In genomic region chr14:20667957-20668356, GRCh38 we compare ENCODE assay signal across 11 cellular contexts. TPM values are rescaled to one million over a fixed set of nuclear protein-coding genes. Genes with fewer than 3 reads are reported as not detected.
DNase-seq lines count a peak whose midpoint lies in the region; ATAC-seq and TF ChIP-seq lines count a peak whose summit lies in the region.
"Had no signal": no experiment of that assay in that cellular context is flagged by ENCODE, and none has a peak within 500 bp of the region (broad histone marks: within the 10 kb centered on the region; RNA-seq: fewer than 3 reads in every experiment).

No MANE protein-coding gene starts in this region.

- no peaks in the 10 kb centered on the region for H4K20me1 ChIP-seq in OCI-LY7 (ENCODE audit: insufficient read depth, low read length)

- peak overlapping the region in 1 of 7 donors; percentile 32 for H3K4me3 Mint-ChIP-seq in CD8-positive, alpha-beta memory T cell

- no peak overlapping the region for H3K27ac ChIP-seq in CD8-positive, alpha-beta memory T cell (ENCODE audit: low read depth, low read length)
- H3K27ac ChIP-seq in OCI-LY7 (ENCODE audit: low read depth, low read length, poor library complexity, severe bottlenecking) (peak overlapping the region; percentile 10), transverse colon (no peak overlapping the region)

- H3K9me3 ChIP-seq in CD8-positive, alpha-beta memory T cell (ENCODE audit: low read length) = no peaks in the 10 kb centered on the region
- H3K9me3 ChIP-seq in OCI-LY7 (ENCODE audit: low read length) = no peaks in the 10 kb centered on the region
- H3K9me3 ChIP-seq in transverse colon = no peaks in the 10 kb centered on the region

- no peaks in the 10 kb centered on the region for H3K9me2 ChIP-seq in OCI-LY7 (ENCODE audit: insufficient read depth, low read length)

- no peak for TF ChIP-seq POLR2A in transverse colon (IDR thresholded peaks at IDR 0.05)

- peaks cover 2 to 5% of the 10 kb centered on the region in 2 donors for H3K27me3 Mint-ChIP-seq in CD8-positive, alpha-beta memory T cell

- POLR2A ChIA-PET in CD8-positive, alpha-beta memory T cell (lab: Charles Lee) = no interaction called here
- POLR2A ChIA-PET in OCI-LY7 (lab: Charles Lee) = interaction anchor here (1.1 to 2.5 kb wide), 2 partner anchors 13 to 58 kb away, joined by 3 to 9 read pairs; no protein-coding TSS in a partner anchor

- H3K27ac Mint-ChIP-seq in CD8-positive, alpha-beta memory T cell = peak overlapping the region in 5 of 8 donors; percentile 4 to 92 (median 59)

- CTCF ChIA-PET in CD8-positive, alpha-beta memory T cell (lab: Charles Lee) = interaction anchor here (0.6 to 1.5 kb wide), 3 partner anchors 9 to 15 kb away, joined by 3 to 4 read pairs (median 3); no protein-coding TSS in a partner anchor
- CTCF ChIA-PET in OCI-LY7 (lab: Charles Lee; ENCODE audit: unreplicated experiment) = interaction anchor here (1.8 kb wide), 1 partner anchor 14 kb away, joined by 9 read pairs; no protein-coding TSS in a partner anchor

- H3K79me2 ChIP-seq in OCI-LY7 (ENCODE audit: insufficient read depth, low read depth, low read length) = no peaks in the 10 kb centered on the region

- peaks cover 19% of the 10 kb centered on the region for H3K4me1 ChIP-seq in CD8-positive, alpha-beta memory T cell (ENCODE audit: insufficient read depth, low read length)
- H3K4me1 ChIP-seq in OCI-LY7 (ENCODE audit: insufficient read depth, low read length, poor library complexity, severe bottlenecking) (peaks cover 19% of the 10 kb centered on the region), transverse colon (peaks cover 0 to 12% (median 7%) of the 10 kb centered on the region in 4 donors)

- no peaks in the 10 kb centered on the region for H3K9me3 Mint-ChIP-seq in CD8-positive, alpha-beta memory T cell

- no peak overlapping the region for H3K4me3 ChIP-seq in CD8-positive, alpha-beta memory T cell (ENCODE audit: low read length)
- H3K4me3 ChIP-seq in OCI-LY7 (ENCODE audit: low read depth, low read length, poor library complexity, severe bottlenecking) = no peak overlapping the region
- no peak overlapping the region for H3K4me3 ChIP-seq in transverse colon

- no peak for TF ChIP-seq EP300 in transverse colon (IDR thresholded peaks at IDR 0.05; ENCODE audit: low read depth)

- H3K27me3 ChIP-seq in CD8-positive, alpha-beta memory T cell (ENCODE audit: insufficient read depth, low read length, poor library complexity, severe bottlenecking) = no peaks in the 10 kb centered on the region
- H3K27me3 ChIP-seq in transverse colon = peaks cover 8% of the 10 kb centered on the region

- TF ChIP-seq CTCF in OCI-LY7 (conservative IDR thresholded peaks at IDR 0.05; ENCODE audit: low read length) = no peak
- TF ChIP-seq CTCF in transverse colon (IDR thresholded peaks at IDR 0.05) = no peak

- H3K36me3 Mint-ChIP-seq in CD8-positive, alpha-beta memory T cell = no peaks in the 10 kb centered on the region

- H3K4me1 Mint-ChIP-seq in CD8-positive, alpha-beta memory T cell = peaks cover 20 to 25% (median 23%) of the 10 kb centered on the region in 3 donors

- H2AFZ ChIP-seq in OCI-LY7 (ENCODE audit: low read length) = no peak overlapping the region

- no peak for DNase-seq in CD8-positive, alpha-beta memory T cell
- peak; percentile 83 for DNase-seq in OCI-LY7 (ENCODE audit: low spot score)
- DNase-seq in posterior vena cava (ENCODE audit: low spot score) = no peak
- no peak for DNase-seq in KG1 (lab: John Stamatoyannopoulos, UW)
- no peak for DNase-seq in DMS 273 (lab: John Stamatoyannopoulos, UW; ENCODE audit: unreplicated experiment)
- no peak for DNase-seq in transverse colon
- DNase-seq: DMS53 had no signal

- H3K36me3 ChIP-seq in CD8-positive, alpha-beta memory T cell (ENCODE audit: insufficient read depth, low read length) = no peaks in the 10 kb centered on the region
- H3K36me3 ChIP-seq in OCI-LY7 (ENCODE audit: insufficient read depth, low read length) (no peaks in the 10 kb centered on the region), transverse colon (no peaks in the 10 kb centered on the region)

- peak; percentile 64 for ATAC-seq in GM19023 (IDR thresholded peaks at IDR 0.05; ENCODE audit: unreplicated experiment)
- ATAC-seq in HG02870 (IDR thresholded peaks at IDR 0.05; ENCODE audit: unreplicated experiment) = peak; percentile 78

- in situ Hi-C loops in transverse colon (cut with MboI; ENCODE audit: low pct_ligation_motif_present in 1 of 4, low pct_unique_long_range_greater_than_20kb in 1 of 4, low sequenced_read_pairs in 3 of 4) = no loop called here

- intact Hi-C loops in OCI-LY7 (cut with micrococcal nuclease; ENCODE audit: unreplicated experiment) (loop anchor here (1.0 kb wide), 2 partner anchors 15 to 55 kb away; no protein-coding TSS in a partner anchor), posterior vena cava (cut with DNase I) (no loop called here), transverse colon (cut with DNase I; ENCODE audit: low total_unique reads) (no loop called here)

- H3K4me2 ChIP-seq in OCI-LY7 (ENCODE audit: low read length) = peak overlapping the region; percentile 51

- BruUV-seq in OCI-LY7 (replicated peaks; lab: Mats Ljungman, UMichigan) = no TSS peak

- 63 to 100% methylated on average over 1 to 2 of the region's 2 CpGs for WGBS in transverse colon (ENCODE audit: low coverage in 1 of 2), 2 donors

RNA-seq across cellular contexts. Expression of gene RNASE4, which starts 16.4 kb away (rescaled TPM):
- under 1 TPM in 1 of 2 experiments, not detected in 1; 0.57 TPM for total RNA-seq in CD8-positive, alpha-beta memory T cell
- polyA plus RNA-seq in CD8-positive, alpha-beta memory T cell = 2.3 TPM
- total RNA-seq in OCI-LY7 (2014; rRNA removed; shearing (Covaris generic)) = not detected in 2 replicates
- total RNA-seq in OCI-LY7 (2022) (not detected in 2 replicates), posterior vena cava (10 to 100 TPM; 42.3 to 44.3 TPM), transverse colon (10 to 100 TPM; 24.7 to 78.9 (median 76.5) TPM)

RNA-seq across cellular contexts. Expression of gene ANG, which starts 20.6 kb away (rescaled TPM):
- total RNA-seq in CD8-positive, alpha-beta memory T cell = under 1 TPM; 0.39 to 0.58 TPM
- polyA plus RNA-seq in CD8-positive, alpha-beta memory T cell = 1.4 TPM
- not detected in 2 replicates for total RNA-seq in OCI-LY7 (2014; rRNA removed; shearing (Covaris generic))
- total RNA-seq in OCI-LY7 (2022) = not detected in 2 replicates
- 10 to 100 TPM; 11.5 to 18.0 TPM for total RNA-seq in posterior vena cava
- total RNA-seq in transverse colon = 10 to 100 TPM; 10.5 to 37.1 (median 25.7) TPM

RNA-seq across cellular contexts. Expression of gene OR6S1, which starts 26.5 kb away (rescaled TPM):
- not detected for total RNA-seq in CD8-positive, alpha-beta memory T cell
- not detected for polyA plus RNA-seq in CD8-positive, alpha-beta memory T cell
- not detected in 2 replicates for total RNA-seq in OCI-LY7 (2014; rRNA removed; shearing (Covaris generic))
- total RNA-seq in OCI-LY7 (2022) (not detected in 2 replicates), posterior vena cava (not detected), transverse colon (not detected)
- total RNA-seq: subcutaneous adipose tissue; T-helper 1 cell treated with Interleukin-12 subunit alpha and Interleukin-12 subunit beta and Interleukin-4 antibody, amounts not matched to agents 30 ng/mL and 1 ng/mL, for 36 hours had no signal

Comparison
In these comparisons a context has a peak if more than half of its experiments do, and no peak if none do; other contexts are left out.
1. RNA of gene RNASE4, which starts 16.4 kb away (total RNA-seq): 24.7 to 78.9 TPM in transverse colon and 42.3 to 44.3 TPM in posterior vena cava; 0.57 TPM in CD8-positive, alpha-beta memory T cell and not detected in OCI-LY7; every median in the first group is over 10 times any median in the second.
2. RNA of gene ANG, which starts 20.6 kb away (total RNA-seq): 10.5 to 37.1 TPM in transverse colon and 11.5 to 18.0 TPM in posterior vena cava; 0.39 to 0.58 TPM in CD8-positive, alpha-beta memory T cell and not detected in OCI-LY7; every median in the first group is over 4 times any median in the second.